In the genomic region with DNA sequence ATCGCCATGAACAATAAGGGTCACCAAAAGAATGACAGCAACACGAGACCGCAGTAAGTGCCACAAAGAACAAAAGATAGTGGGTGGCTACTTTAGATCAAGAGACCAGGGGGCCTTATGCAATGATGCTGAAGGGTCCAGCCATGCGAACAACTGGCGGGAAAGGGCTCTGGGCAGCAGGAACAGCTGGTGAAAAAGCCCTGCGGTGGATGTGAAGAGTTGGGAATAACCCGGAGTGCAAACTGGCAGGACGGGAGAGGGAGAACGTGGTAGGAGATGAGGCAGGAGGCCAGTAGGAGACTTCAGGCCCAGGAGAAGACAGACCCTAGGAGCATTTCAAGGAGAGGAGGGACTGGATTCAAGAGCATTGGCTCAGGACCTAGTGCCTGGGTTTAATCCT, we compare ENCODE assay signal across 22 cellular contexts.
"Had no signal": no experiment of that assay in that cellular context is flagged by ENCODE, and none has a peak within 500 bp of the region (broad histone marks: within the 10 kb centered on the region; RNA-seq: fewer than 3 reads in every experiment).

No MANE protein-coding gene starts in this region.

- H3K36me3 ChIP-seq: gastrocnemius medialis had no signal

- H3K27ac Mint-ChIP-seq: activated CD4-positive, alpha-beta T cell treated with anti-CD3 and anti-CD28 coated beads, Interleukin-2, amount 10 ng/mL, durations not matched to agents 7 days and 5 days; activated CD8-positive, alpha-beta T cell treated with anti-CD3 and anti-CD28 coated beads, Interleukin-2, amount 10 ng/mL, durations not matched to agents 7 days and 5 days; activated naive CD8-positive, alpha-beta T cell treated with anti-CD3 and anti-CD28 coated beads, Interleukin-2, amount 10 ng/mL, durations not matched to agents 7 days and 5 days; activated T-cell treated with anti-CD3 and anti-CD28 coated beads, Interleukin-2, amount 50 U/mL, for 24 hours; activated T-helper 2 cell treated with anti-CD3 and anti-CD28 coated beads, Interferon-gamma antibody, Interleukin-2, Interleukin-4, amounts not matched to agents 10 μg/mL and 5 μg/mL and 100 μg/mL, durations not matched to agents 14 hours and 24 hours and 36 hours had no signal

- H3K9me3 Mint-ChIP-seq: activated CD4-positive, alpha-beta T cell treated with anti-CD3 and anti-CD28 coated beads, Interleukin-2, amount 10 ng/mL, durations not matched to agents 7 days and 5 days; activated naive CD8-positive, alpha-beta T cell treated with anti-CD3 and anti-CD28 coated beads, Interleukin-2, amount 10 ng/mL, durations not matched to agents 7 days and 5 days; activated T-cell treated with anti-CD3 and anti-CD28 coated beads, Interleukin-2, amount 50 U/mL, for 24 hours; activated T-helper 2 cell treated with anti-CD3 and anti-CD28 coated beads, Interferon-gamma antibody, Interleukin-2, Interleukin-4, amounts not matched to agents 10 μg/mL and 5 μg/mL and 100 μg/mL, durations not matched to agents 14 hours and 24 hours and 36 hours; mesothelial cell of epicardium; neural crest cell had no signal

- H3K27me3 ChIP-seq: gastrocnemius medialis, tibial artery, vagina had no signal

- ATAC-seq: activated CD8-positive, alpha-beta T cell treated with anti-CD3 and anti-CD28 coated beads, Interleukin-2, amount 10 ng/mL, durations not matched to agents 7 days and 5 days; gastrocnemius medialis; left cardiac atrium; lower lobe of right lung had no signal

- DNase-seq: activated CD4-positive, alpha-beta T cell treated with anti-CD3 and anti-CD28 coated beads, Interleukin-2, amount 10 ng/mL, durations not matched to agents 7 days and 5 days; activated CD8-positive, alpha-beta T cell treated with anti-CD3 and anti-CD28 coated beads, Interleukin-2, amount 10 ng/mL, durations not matched to agents 7 days and 5 days; activated naive CD4-positive, alpha-beta T cell treated with Interleukin-2 at 50 U/mL for 16 hours; activated naive CD8-positive, alpha-beta T cell treated with anti-CD3 and anti-CD28 coated beads, Interleukin-2, amount 10 ng/mL, durations not matched to agents 7 days and 5 days; activated T-cell treated with anti-CD3 and anti-CD28 coated beads, Interleukin-2, amount 50 U/mL, for 24 hours; amygdala; cerebellar nuclear complex; cortex of kidney; gastrocnemius medialis; left cardiac atrium; lower lobe of right lung; stimulated activated CD4-positive, alpha-beta T cell treated with anti-CD3 and anti-CD28 coated beads, Interleukin-12 subunit alpha, Interleukin-12 subunit beta, amount 100 ng/mL, for 4 hours; stimulated activated CD4-positive, alpha-beta T cell treated with anti-CD3 and anti-CD28 coated beads, Interleukin-1b, Interleukin-23, amount 100 ng/mL, for 48 hours; stimulated activated CD8-positive, alpha-beta memory T cell treated with anti-CD3 and anti-CD28 coated beads, Interleukin-4, amount 100 ng/mL, for 48 hours; stimulated activated naive CD4-positive, alpha-beta T cell treated with Interleukin-2 at 50 U/mL for 16 hours; substantia nigra; T1000; tibial artery had no signal

- H3K27ac ChIP-seq: gastrocnemius medialis, lower lobe of right lung, tibial artery had no signal

- H3K27me3 Mint-ChIP-seq: activated CD4-positive, alpha-beta T cell treated with anti-CD3 and anti-CD28 coated beads, Interleukin-2, amount 10 ng/mL, durations not matched to agents 7 days and 5 days; activated naive CD8-positive, alpha-beta T cell treated with anti-CD3 and anti-CD28 coated beads, Interleukin-2, amount 10 ng/mL, durations not matched to agents 7 days and 5 days; activated T-cell treated with anti-CD3 and anti-CD28 coated beads, Interleukin-2, amount 50 U/mL, for 24 hours had no signal

- H3K9me3 ChIP-seq: gastrocnemius medialis, lower lobe of right lung, tibial artery, vagina had no signal

- H3K4me3 ChIP-seq: gastrocnemius medialis, lower lobe of right lung, tibial artery, vagina had no signal

- H3K36me3 Mint-ChIP-seq: activated naive CD8-positive, alpha-beta T cell treated with anti-CD3 and anti-CD28 coated beads, Interleukin-2, amount 10 ng/mL, durations not matched to agents 7 days and 5 days had no signal

- H3K4me3 Mint-ChIP-seq: activated CD4-positive, alpha-beta T cell treated with anti-CD3 and anti-CD28 coated beads, Interleukin-2, amount 10 ng/mL, durations not matched to agents 7 days and 5 days; activated CD8-positive, alpha-beta T cell treated with anti-CD3 and anti-CD28 coated beads, Interleukin-2, amount 10 ng/mL, durations not matched to agents 7 days and 5 days; activated naive CD8-positive, alpha-beta T cell treated with anti-CD3 and anti-CD28 coated beads, Interleukin-2, amount 10 ng/mL, durations not matched to agents 7 days and 5 days; activated T-cell treated with anti-CD3 and anti-CD28 coated beads, Interleukin-2, amount 50 U/mL, for 24 hours; mesothelial cell of epicardium; neural crest cell had no signal
